ENCODE assay signal across 8 cellular contexts in the genomic region with DNA sequence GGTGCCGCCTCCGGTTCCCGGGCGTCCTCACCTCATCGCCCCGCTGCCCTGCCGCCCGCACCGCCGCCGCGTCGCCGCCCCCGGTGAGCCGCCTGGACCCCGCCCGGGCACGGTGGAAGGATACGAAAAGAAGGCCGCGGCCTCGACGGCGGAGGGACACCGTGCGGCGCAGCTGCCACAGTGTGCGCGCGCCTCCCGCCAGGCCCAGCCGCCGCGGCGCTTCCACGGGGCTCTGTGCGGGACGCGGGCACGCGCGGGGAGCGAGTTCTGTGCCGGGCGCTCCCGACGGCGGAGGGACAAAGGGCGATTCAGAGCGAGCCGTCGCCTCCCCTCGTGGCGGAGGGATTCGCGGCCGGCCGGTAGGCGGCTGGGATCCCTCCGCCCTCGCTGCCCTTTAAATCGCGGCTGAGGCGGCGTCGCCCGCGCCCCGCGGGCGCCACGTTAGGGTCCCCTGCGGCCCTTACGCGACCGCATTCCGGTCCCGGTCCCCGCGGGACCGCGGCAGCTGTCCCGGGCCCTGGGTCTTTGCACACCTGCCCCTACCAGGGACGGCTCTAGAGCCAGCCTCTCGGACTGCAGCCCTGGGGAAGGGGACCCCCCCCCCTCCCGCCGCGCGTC. TPM values are rescaled to one million over a fixed set of nuclear protein-coding genes. Genes with fewer than 3 reads are reported as not detected.
A peak's percentile ranks its signal among the peaks of the same experiment; 100 is the strongest.
DNase-seq lines count a peak whose midpoint lies in the region; ATAC-seq and TF ChIP-seq lines count a peak whose summit lies in the region.

No MANE protein-coding gene starts in this region.

- TF ChIP-seq EP300 in neural cell (conservative IDR thresholded peaks at IDR 0.05; ENCODE audit: poor library complexity, severe bottlenecking): peak; percentile 77

- peak overlapping the region; percentile 68 for H3K4me2 ChIP-seq in KMS-11
- peak overlapping the region; percentile 57 for H3K4me2 ChIP-seq in neural cell (ENCODE audit: low read length)

- in situ Hi-C loops in Caki2 (cut with HindIII; ENCODE audit: low pct_unique_long_range_greater_than_20kb, low sequenced_read_pairs): no loop called here

- H3K79me2 ChIP-seq in KMS-11 (ENCODE audit: insufficient read depth, low read depth) (peaks cover 31% of the 10 kb centered on the region), neural cell (replicated peaks; ENCODE audit: insufficient read depth, low read length) (peaks cover 40% of the 10 kb centered on the region)

- H2AFZ ChIP-seq in KMS-11 (ENCODE audit: low read depth): peak overlapping the region; percentile 90
- peak overlapping the region; percentile 95 for H2AFZ ChIP-seq in neural cell (ENCODE audit: low read depth, low read length)

- ATAC-seq in GM21447 (IDR thresholded peaks at IDR 0.05; ENCODE audit: unreplicated experiment): peak; percentile 43
- peak; percentile 44 for ATAC-seq in stimulated activated naive CD8-positive, alpha-beta T cell treated with anti-CD3 and anti-CD28 coated beads, Interleukin-15, Interleukin-2, amounts not matched to agents 100 U/mL and 50 U/mL, for 24 hours

- TF ChIP-seq RAD21 in neural cell (conservative IDR thresholded peaks at IDR 0.05): no peak

- H3F3A ChIP-seq in neural cell (ENCODE audit: insufficient read depth, low read length, poor library complexity, severe bottlenecking): peaks cover 12% of the 10 kb centered on the region

- H3K4me3 ChIP-seq in KMS-11 (IDR thresholded peaks at IDR 0.05; ENCODE audit: insufficient read depth, low read depth, low read length) (no peak overlapping the region), fibroblast of villous mesenchyme (ENCODE audit: low read depth, low read length) (peak overlapping the region; percentile 95), neural cell (ENCODE audit: low read length) (peak overlapping the region; percentile 89)

- TF ChIP-seq CTCF in KMS-11 (conservative IDR thresholded peaks at IDR 0.05; ENCODE audit: low read depth, low read length): no peak
- TF ChIP-seq CTCF in fibroblast of villous mesenchyme (IDR thresholded peaks at IDR 0.05; ENCODE audit: insufficient read depth, low read depth, low read length): no peak
- TF ChIP-seq CTCF in neural cell (IDR thresholded peaks at IDR 0.05; ENCODE audit: poor library complexity, severe bottlenecking): no peak

- H3K9me3 ChIP-seq in neural cell (ENCODE audit: low read length): no peaks in the 10 kb centered on the region

- H4K20me1 ChIP-seq in KMS-11 (ENCODE audit: insufficient read depth) (peaks cover 10% of the 10 kb centered on the region; the same call in 1 of the 2 replicates), neural cell (ENCODE audit: insufficient read depth) (peaks cover 24% of the 10 kb centered on the region)

- H3K27me3 ChIP-seq in KMS-11 (ENCODE audit: insufficient read depth, low read depth) (no peaks in the 10 kb centered on the region), neural cell (ENCODE audit: insufficient read depth, low read depth, low read length) (no peaks in the 10 kb centered on the region)

- peak overlapping the region; percentile 93 for H3K9ac ChIP-seq in KMS-11
- H3K9ac ChIP-seq in neural cell (ENCODE audit: low read length): peak overlapping the region; percentile 99

- H3K27ac ChIP-seq in KMS-11 (peak overlapping the region; percentile 90), neural cell (ENCODE audit: low read length) (peak overlapping the region; percentile 98)

- no peaks in the 10 kb centered on the region for H3K9me2 ChIP-seq in neural cell (ENCODE audit: insufficient read depth, low read length)

- peak; percentile 89 for TF ChIP-seq POLR2A in Raji (IDR thresholded peaks at IDR 0.05; ENCODE audit: insufficient read depth, low read depth, low read length)

- peaks cover 30% of the 10 kb centered on the region for H3K4me1 ChIP-seq in KMS-11 (ENCODE audit: low read depth, poor library complexity, severe bottlenecking)

- H3K36me3 ChIP-seq in KMS-11 (ENCODE audit: insufficient read depth): no peaks in the 10 kb centered on the region
- H3K36me3 ChIP-seq in neural cell (ENCODE audit: insufficient read depth, low read length): no peaks in the 10 kb centered on the region

- peak; percentile 86 for DNase-seq in Caki2 (ENCODE audit: low read depth)
- DNase-seq in activated gamma-delta T cell (lab: John Stamatoyannopoulos, UW): peak; percentile 78
- DNase-seq in fibroblast of villous mesenchyme (ENCODE audit: low read depth): peak; percentile 97
- DNase-seq in stimulated activated naive CD8-positive, alpha-beta T cell treated with anti-CD3 and anti-CD28 coated beads, Interleukin-15, Interleukin-2, amounts not matched to agents 100 U/mL and 50 U/mL, for 24 hours: peak; percentile 84

TF ChIP-seq in neural cell, 6 proteins besides CTCF, POLR2A, EP300 and RAD21:
- TF ChIP-seq SMC3 (conservative IDR thresholded peaks at IDR 0.05; ENCODE audit: poor library complexity) (no peak), POLR2AphosphoS5 (IDR thresholded peaks at IDR 0.05) (peak; percentile 82), TAF1 (IDR thresholded peaks at IDR 0.05; ENCODE audit: low read depth) (peak; percentile 95), MXI1 (conservative IDR thresholded peaks at IDR 0.05; ENCODE audit: poor library complexity, severe bottlenecking) (peak; percentile 69), EZH2 (IDR thresholded peaks at IDR 0.05; ENCODE audit: borderline replicate concordance, insufficient read depth, low read length, poor library complexity, severe bottlenecking) (no peak)
- TF ChIP-seq, protein P1, sequence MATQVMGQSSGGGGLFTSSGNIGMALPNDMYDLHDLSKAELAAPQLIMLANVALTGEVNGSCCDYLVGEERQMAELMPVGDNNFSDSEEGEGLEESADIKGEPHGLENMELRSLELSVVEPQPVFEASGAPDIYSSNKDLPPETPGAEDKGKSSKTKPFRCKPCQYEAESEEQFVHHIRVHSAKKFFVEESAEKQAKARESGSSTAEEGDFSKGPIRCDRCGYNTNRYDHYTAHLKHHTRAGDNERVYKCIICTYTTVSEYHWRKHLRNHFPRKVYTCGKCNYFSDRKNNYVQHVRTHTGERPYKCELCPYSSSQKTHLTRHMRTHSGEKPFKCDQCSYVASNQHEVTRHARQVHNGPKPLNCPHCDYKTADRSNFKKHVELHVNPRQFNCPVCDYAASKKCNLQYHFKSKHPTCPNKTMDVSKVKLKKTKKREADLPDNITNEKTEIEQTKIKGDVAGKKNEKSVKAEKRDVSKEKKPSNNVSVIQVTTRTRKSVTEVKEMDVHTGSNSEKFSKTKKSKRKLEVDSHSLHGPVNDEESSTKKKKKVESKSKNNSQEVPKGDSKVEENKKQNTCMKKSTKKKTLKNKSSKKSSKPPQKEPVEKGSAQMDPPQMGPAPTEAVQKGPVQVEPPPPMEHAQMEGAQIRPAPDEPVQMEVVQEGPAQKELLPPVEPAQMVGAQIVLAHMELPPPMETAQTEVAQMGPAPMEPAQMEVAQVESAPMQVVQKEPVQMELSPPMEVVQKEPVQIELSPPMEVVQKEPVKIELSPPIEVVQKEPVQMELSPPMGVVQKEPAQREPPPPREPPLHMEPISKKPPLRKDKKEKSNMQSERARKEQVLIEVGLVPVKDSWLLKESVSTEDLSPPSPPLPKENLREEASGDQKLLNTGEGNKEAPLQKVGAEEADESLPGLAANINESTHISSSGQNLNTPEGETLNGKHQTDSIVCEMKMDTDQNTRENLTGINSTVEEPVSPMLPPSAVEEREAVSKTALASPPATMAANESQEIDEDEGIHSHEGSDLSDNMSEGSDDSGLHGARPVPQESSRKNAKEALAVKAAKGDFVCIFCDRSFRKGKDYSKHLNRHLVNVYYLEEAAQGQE (IDR thresholded peaks at IDR 0.05; ENCODE audit: borderline replicate concordance): peak; percentile 91

RNA-seq across cellular contexts. Expression of a gene that starts 0.6 kb away (rescaled TPM):
- total RNA-seq in Caki2 (2014; rRNA removed; shearing (Covaris generic); ENCODE audit: low replicate concordance): 2.2 and 3.8 TPM in 2 replicates
- total RNA-seq in fibroblast of villous mesenchyme: 20.0 and 29.4 TPM in 2 replicates
- 96.8 and 107 TPM in 2 replicates for polyA plus RNA-seq in neural cell
- 208 and 228 TPM in 2 replicates for polyA minus RNA-seq in neural cell

RNA-seq across cellular contexts. Expression of a gene that starts 58.1 kb away (rescaled TPM):
- total RNA-seq in Caki2 (2014; rRNA removed; shearing (Covaris generic); ENCODE audit: low replicate concordance): 20.1 and 22.6 TPM in 2 replicates
- total RNA-seq in fibroblast of villous mesenchyme: 50.1 and 64.4 TPM in 2 replicates
- 9.6 and 11.8 TPM in 2 replicates for polyA plus RNA-seq in neural cell
- polyA minus RNA-seq in neural cell: 16.3 and 20.5 TPM in 2 replicates
